In genomic region chr2:165776013-165776412, GRCh38 we compare ENCODE assay signal across 11 cellular contexts.
"Had no signal": no experiment of that assay in that cellular context is flagged by ENCODE, and none has a peak within 500 bp of the region (broad histone marks: within the 10 kb centered on the region; RNA-seq: fewer than 3 reads in every experiment).

No MANE protein-coding gene starts in this region.

- DNase-seq: activated CD4-positive, alpha-beta memory T cell treated with anti-CD3 and anti-CD28 coated beads, Interleukin-2, amount 10 ng/mL, durations not matched to agents 7 days and 5 days; activated CD4-positive, alpha-beta T cell treated with anti-CD3 and anti-CD28 coated beads for 36 hours; activated naive CD4-positive, alpha-beta T cell; central memory CD4-positive, alpha-beta T cell; effector CD4-positive, alpha-beta T cell; foreskin melanocyte; heart left ventricle; ovary; stimulated activated CD4-positive, alpha-beta T cell treated with anti-CD3 and anti-CD28 coated beads, Interleukin-4, amount 100 ng/mL, for 4 hours; stomach; T-helper 9 cell had no signal

- ATAC-seq: activated CD4-positive, alpha-beta T cell treated with anti-CD3 and anti-CD28 coated beads for 36 hours; heart left ventricle had no signal
